29 cellular contexts compared by ENCODE assay signal in genomic region chr3:185009650-185010049, GRCh38.
"Had no signal": no experiment of that assay in that cellular context is flagged by ENCODE, and none has a peak within 500 bp of the region (broad histone marks: within the 10 kb centered on the region; RNA-seq: fewer than 3 reads in every experiment).

No MANE protein-coding gene starts in this region.

- H3K27ac ChIP-seq: stomach, suprapubic skin, testis, thoracic aorta, thyroid gland, tibial artery, tibial nerve, transverse colon, upper lobe of left lung, upper lobe of right lung, uterus, vagina had no signal

- H3K9me3 ChIP-seq: suprapubic skin, testis, thyroid gland had no signal

- H3K27me3 Mint-ChIP-seq: stimulated activated memory B cell treated with anti-CD40 and anti-IgM and Interleukin-4, amounts not matched to agents 10 μg/mL and 1 μg/mL and 100 μg/mL, for 72 hours; stimulated activated naive B cell treated with anti-CD40 and anti-IgM and Interleukin-4, amounts not matched to agents 10 μg/mL and 1 μg/mL and 100 μg/mL, for 72 hours; stimulated activated naive CD8-positive, alpha-beta T cell treated with anti-CD3 and anti-CD28 coated beads, Interleukin-15, amount 100 ng/mL, for 72 hours; stimulated activated naive CD8-positive, alpha-beta T cell treated with anti-CD3 and anti-CD28 coated beads, Interleukin-15, Interleukin-2, amounts not matched to agents 100 ng/mL and 50 ng/mL, for 24 hours; type B pancreatic cell had no signal

- H3K4me3 ChIP-seq: stomach, suprapubic skin, testis, thoracic aorta, thyroid gland, tibial artery, tibial nerve, transverse colon, upper lobe of left lung, upper lobe of right lung, uterus, vagina had no signal

- FAIRE-seq: urothelium cell line had no signal

- H3K4me1 Mint-ChIP-seq: stimulated activated effector memory CD8-positive, alpha-beta T cell treated with anti-CD3 and anti-CD28 coated beads, Interleukin-12 subunit alpha, Interleukin-12 subunit beta, amount 100 ng/mL, for 72 hours; stimulated activated memory B cell treated with anti-CD40 and anti-IgM and Interleukin-4, amounts not matched to agents 10 μg/mL and 1 μg/mL and 100 μg/mL, for 72 hours; stimulated activated naive B cell treated with anti-CD40 and anti-IgM and Interleukin-4, amounts not matched to agents 10 μg/mL and 1 μg/mL and 100 μg/mL, for 72 hours; stimulated activated naive CD8-positive, alpha-beta T cell treated with anti-CD3 and anti-CD28 coated beads, Interleukin-15, amount 100 ng/mL, for 72 hours had no signal

- H3K4me1 ChIP-seq: stomach, suprapubic skin, testis, thyroid gland, tibial artery, tibial nerve, transverse colon, upper lobe of left lung, upper lobe of right lung, uterus, vagina had no signal

- H3K27ac Mint-ChIP-seq: stimulated activated effector memory CD8-positive, alpha-beta T cell treated with anti-CD3 and anti-CD28 coated beads, Interleukin-12 subunit alpha, Interleukin-12 subunit beta, amount 100 ng/mL, for 72 hours; stimulated activated memory B cell treated with anti-CD40 and anti-IgM and Interleukin-4, amounts not matched to agents 10 μg/mL and 1 μg/mL and 100 μg/mL, for 72 hours; stimulated activated naive B cell treated with anti-CD40 and anti-IgM and Interleukin-4, amounts not matched to agents 10 μg/mL and 1 μg/mL and 100 μg/mL, for 72 hours; stimulated activated naive CD8-positive, alpha-beta T cell treated with anti-CD3 and anti-CD28 coated beads, Interleukin-15, amount 100 ng/mL, for 72 hours; stimulated activated naive CD8-positive, alpha-beta T cell treated with anti-CD3 and anti-CD28 coated beads, Interleukin-15, Interleukin-2, amounts not matched to agents 100 ng/mL and 50 ng/mL, for 24 hours; type B pancreatic cell had no signal

- ATAC-seq: stimulated activated effector memory CD8-positive, alpha-beta T cell treated with anti-CD3 and anti-CD28 coated beads, Interleukin-12 subunit alpha, Interleukin-12 subunit beta, amount 100 ng/mL, for 72 hours; stimulated activated memory B cell treated with anti-CD40 and anti-IgM and Interleukin-4, amounts not matched to agents 10 μg/mL and 1 μg/mL and 100 μg/mL, for 72 hours; stimulated activated naive B cell treated with anti-CD40 and anti-IgM and Interleukin-4, amounts not matched to agents 10 μg/mL and 1 μg/mL and 100 μg/mL, for 72 hours; stimulated activated naive CD8-positive, alpha-beta T cell treated with anti-CD3 and anti-CD28 coated beads, Interleukin-15, amount 100 ng/mL, for 72 hours; stimulated activated naive CD8-positive, alpha-beta T cell treated with anti-CD3 and anti-CD28 coated beads, Interleukin-15, Interleukin-2, amounts not matched to agents 100 U/mL and 50 U/mL, for 24 hours; upper lobe of right lung had no signal

- H3K27me3 ChIP-seq: stomach, suprapubic skin, testis, thyroid gland, tibial artery, tibial nerve, transverse colon, upper lobe of left lung, upper lobe of right lung, uterus, vagina had no signal

- H3K36me3 ChIP-seq: thoracic aorta, thyroid gland, upper lobe of right lung, uterus had no signal

- H3K4me3 Mint-ChIP-seq: stimulated activated effector memory CD8-positive, alpha-beta T cell treated with anti-CD3 and anti-CD28 coated beads, Interleukin-12 subunit alpha, Interleukin-12 subunit beta, amount 100 ng/mL, for 72 hours; stimulated activated memory B cell treated with anti-CD40 and anti-IgM and Interleukin-4, amounts not matched to agents 10 μg/mL and 1 μg/mL and 100 μg/mL, for 72 hours; stimulated activated naive B cell treated with anti-CD40 and anti-IgM and Interleukin-4, amounts not matched to agents 10 μg/mL and 1 μg/mL and 100 μg/mL, for 72 hours; stimulated activated naive CD8-positive, alpha-beta T cell treated with anti-CD3 and anti-CD28 coated beads, Interleukin-15, amount 100 ng/mL, for 72 hours; stimulated activated naive CD8-positive, alpha-beta T cell treated with anti-CD3 and anti-CD28 coated beads, Interleukin-15, Interleukin-2, amounts not matched to agents 100 ng/mL and 50 ng/mL, for 24 hours; type B pancreatic cell had no signal

- DNase-seq: stimulated activated CD4-positive, alpha-beta T cell treated with anti-CD3 and anti-CD28 coated beads, Interleukin-2, amount 100 ng/mL, for 48 hours; stimulated activated CD4-positive, alpha-beta T cell treated with anti-CD3 and anti-CD28 coated beads, Interleukin-4, amount 100 ng/mL, for 1 hour; stimulated activated CD4-positive, alpha-beta T cell treated with anti-CD3 and anti-CD28 coated beads, Interleukin-4, amount 100 ng/mL, for 24 hours; stimulated activated CD4-positive, alpha-beta T cell treated with anti-CD3 and anti-CD28 coated beads, Interleukin-4, amount 100 ng/mL, for 4 hours; stimulated activated CD8-positive, alpha-beta memory T cell treated with anti-CD3 and anti-CD28 coated beads, Interleukin-4, amount 100 ng/mL, for 48 hours; stimulated activated naive B cell treated with anti-CD40 and anti-IgM and Interleukin-4, amounts not matched to agents 10 μg/mL and 1 μg/mL and 100 μg/mL, for 72 hours; stimulated activated naive CD4-positive, alpha-beta T cell; stimulated activated naive CD4-positive, alpha-beta T cell treated with Interleukin-2 at 50 U/mL for 16 hours; stimulated activated naive CD8-positive, alpha-beta T cell treated with anti-CD3 and anti-CD28 coated beads, Interleukin-15, amount 100 ng/mL, for 72 hours; stimulated activated naive CD8-positive, alpha-beta T cell treated with anti-CD3 and anti-CD28 coated beads, Interleukin-15, Interleukin-2, amounts not matched to agents 100 U/mL and 50 U/mL, for 24 hours; stomach; substantia nigra; testis; thyroid gland; tibial artery; transverse colon; trophoblast cell; upper lobe of left lung; upper lobe of right lung; uterus had no signal
